In genomic region chr9:98865284-98865683, GRCh38 we compare ENCODE assay signal across 23 cellular contexts. TPM values are rescaled to one million over a fixed set of nuclear protein-coding genes. Genes with fewer than 3 reads are reported as not detected.
DNase-seq lines count a peak whose midpoint lies in the region; ATAC-seq and TF ChIP-seq lines count a peak whose summit lies in the region.
"Had no signal": no experiment of that assay in that cellular context is flagged by ENCODE, and none has a peak within 500 bp of the region (broad histone marks: within the 10 kb centered on the region; RNA-seq: fewer than 3 reads in every experiment).

No MANE protein-coding gene starts in this region.

- no peak for TF ChIP-seq CTCF in nephron progenitor cell (IDR thresholded peaks at IDR 0.05)

- no peak overlapping the region for H3K4me3 Mint-ChIP-seq in activated T-helper 1 cell treated with anti-CD3 and anti-CD28 coated beads, Interleukin-12 subunit alpha, Interleukin-12 subunit beta, Interleukin-2, Interleukin-4 antibody, amounts not matched to agents 30 ng/mL and 10 ng/mL and 1 ng/mL, durations not matched to agents 14 hours and 24 hours and 36 hours
- no peak overlapping the region for H3K4me3 Mint-ChIP-seq in nephron progenitor cell
- H3K4me3 Mint-ChIP-seq: CD4-positive, alpha-beta memory T cell had no signal

- peak overlapping the region in 3 of 11 experiments; percentile 1 to 89 (median 87); a peak in 3 of 22 replicates for H3K9ac ChIP-seq in BLaER1 treated with 17β-estradiol and CSF1 and Interleukin-3, amounts not matched to agents 10 nM and 100 nM
- H3K9ac ChIP-seq in subcutaneous abdominal adipose tissue (ENCODE audit: low read length in 5 of 5): peak overlapping the region in 2 of 5 donors; percentile 21 to 27
- H3K9ac ChIP-seq: KMS-11 had no signal

- no peak for ATAC-seq in HG02759 (IDR thresholded peaks at IDR 0.05; ENCODE audit: unreplicated experiment)
- ATAC-seq: GM12878, Panc1 had no signal

- H3K27ac Mint-ChIP-seq in activated T-helper 1 cell treated with anti-CD3 and anti-CD28 coated beads, Interleukin-12 subunit alpha, Interleukin-12 subunit beta, Interleukin-2, Interleukin-4 antibody, amounts not matched to agents 30 ng/mL and 10 ng/mL and 1 ng/mL, durations not matched to agents 14 hours and 24 hours and 36 hours: peak overlapping the region; percentile 40
- H3K27ac Mint-ChIP-seq in nephron progenitor cell: no peak overlapping the region
- H3K27ac Mint-ChIP-seq: CD4-positive, alpha-beta memory T cell had no signal

- H3K4me1 Mint-ChIP-seq in activated T-helper 1 cell treated with anti-CD3 and anti-CD28 coated beads, Interleukin-12 subunit alpha, Interleukin-12 subunit beta, Interleukin-2, Interleukin-4 antibody, amounts not matched to agents 30 ng/mL and 10 ng/mL and 1 ng/mL, durations not matched to agents 14 hours and 24 hours and 36 hours (ENCODE audit: low read depth): peaks cover 9% of the 10 kb centered on the region
- peaks cover 14% of the 10 kb centered on the region for H3K4me1 Mint-ChIP-seq in nephron progenitor cell
- H3K4me1 Mint-ChIP-seq: CD4-positive, alpha-beta memory T cell had no signal

- no peak for DNase-seq in activated T-helper 1 cell treated with anti-CD3 and anti-CD28 coated beads, Interleukin-12 subunit alpha, Interleukin-12 subunit beta, Interleukin-2, Interleukin-4 antibody, amounts not matched to agents 30 ng/mL and 10 ng/mL and 1 ng/mL, durations not matched to agents 14 hours and 24 hours and 36 hours (ENCODE audit: low spot score)
- DNase-seq in mesenteric fat pad (ENCODE audit: low spot score): peak; percentile 3
- DNase-seq in NCI-H748 treated with DMSO at 0.1 percent for 48 hours (lab: John Stamatoyannopoulos, UW): no peak
- DNase-seq in nephron progenitor cell: no peak
- DNase-seq: Caco-2; CD4-positive, alpha-beta memory T cell; DMS 273 treated with DMSO at 0.1 percent for 48 hours; DMS79 treated with DMSO at 0.1 percent for 48 hours; GOT3; HCEC 1CT; NCI-H1092 treated with DMSO at 0.1 percent for 48 hours; NCI-H1436 treated with DMSO at 0.1 percent for 48 hours; NCI-H1930; NCI-H2227 treated with DMSO at 0.1 percent for 48 hours; NCI-H510A; NCI-H82 had no signal

- intact Hi-C loops in activated T-helper 1 cell treated with anti-CD3 and anti-CD28 coated beads, Interleukin-12 subunit alpha, Interleukin-12 subunit beta, Interleukin-2, Interleukin-4 antibody, amounts not matched to agents 30 ng/mL and 10 ng/mL and 1 ng/mL, durations not matched to agents 14 hours and 24 hours and 36 hours (cut with micrococcal nuclease): no loop called here

- no peaks in the 10 kb centered on the region for H3K27me3 ChIP-seq in BLaER1 treated with 17β-estradiol and CSF1 and Interleukin-3, amounts not matched to agents 10 nM and 100 nM
- no peaks in the 10 kb centered on the region for H3K27me3 ChIP-seq in subcutaneous abdominal adipose tissue (ENCODE audit: control insufficient read depth in 5 of 5, insufficient read depth in 4 of 5, low read length in 5 of 5)
- H3K27me3 ChIP-seq: SJSA1 had no signal

- H3K4me3 ChIP-seq in BLaER1 treated with 17β-estradiol and CSF1 and Interleukin-3, amounts not matched to agents 10 nM and 100 nM: no peak overlapping the region
- no peak overlapping the region for H3K4me3 ChIP-seq in subcutaneous abdominal adipose tissue (ENCODE audit: low read depth in 1 of 5, low read length in 5 of 5)
- H3K4me3 ChIP-seq: GM12878, SJSA1 had no signal

- H3K27ac ChIP-seq in BLaER1 treated with 17β-estradiol and CSF1 and Interleukin-3, amounts not matched to agents 10 nM and 100 nM: peak overlapping the region in 8 of 11 experiments; percentile 91 to 99 (median 96); a peak in 17 of 22 replicates
- H3K27ac ChIP-seq in subcutaneous abdominal adipose tissue (ENCODE audit: low read depth, low read length): peak overlapping the region; percentile 89
- H3K27ac ChIP-seq: KMS-11, SJSA1 had no signal

- no peaks in the 10 kb centered on the region for H4K20me1 ChIP-seq in BLaER1 treated with 17β-estradiol and CSF1 and Interleukin-3, amounts not matched to agents 10 nM and 100 nM

- H3K36me3 Mint-ChIP-seq in activated T-helper 1 cell treated with anti-CD3 and anti-CD28 coated beads, Interleukin-12 subunit alpha, Interleukin-12 subunit beta, Interleukin-2, Interleukin-4 antibody, amounts not matched to agents 30 ng/mL and 10 ng/mL and 1 ng/mL, durations not matched to agents 14 hours and 24 hours and 36 hours (ENCODE audit: low read depth): no peaks in the 10 kb centered on the region
- H3K36me3 Mint-ChIP-seq in nephron progenitor cell (ENCODE audit: low read depth): no peaks in the 10 kb centered on the region
- H3K36me3 Mint-ChIP-seq: CD4-positive, alpha-beta memory T cell had no signal

- no peaks in the 10 kb centered on the region for H3K9me3 Mint-ChIP-seq in activated T-helper 1 cell treated with anti-CD3 and anti-CD28 coated beads, Interleukin-12 subunit alpha, Interleukin-12 subunit beta, Interleukin-2, Interleukin-4 antibody, amounts not matched to agents 30 ng/mL and 10 ng/mL and 1 ng/mL, durations not matched to agents 14 hours and 24 hours and 36 hours
- H3K9me3 Mint-ChIP-seq in nephron progenitor cell: peaks cover 4% of the 10 kb centered on the region

- H3K27me3 Mint-ChIP-seq in activated T-helper 1 cell treated with anti-CD3 and anti-CD28 coated beads, Interleukin-12 subunit alpha, Interleukin-12 subunit beta, Interleukin-2, Interleukin-4 antibody, amounts not matched to agents 30 ng/mL and 10 ng/mL and 1 ng/mL, durations not matched to agents 14 hours and 24 hours and 36 hours (ENCODE audit: insufficient read depth): peaks cover 13% of the 10 kb centered on the region
- peaks cover 21% of the 10 kb centered on the region for H3K27me3 Mint-ChIP-seq in nephron progenitor cell (ENCODE audit: low read depth, poor library complexity)

- H3K36me3 ChIP-seq in BLaER1 treated with 17β-estradiol and CSF1 and Interleukin-3, amounts not matched to agents 10 nM and 100 nM: no peaks in the 10 kb centered on the region
- no peaks in the 10 kb centered on the region for H3K36me3 ChIP-seq in subcutaneous abdominal adipose tissue (ENCODE audit: control insufficient read depth in 5 of 5, insufficient read depth in 5 of 5, low read length in 5 of 5)
- H3K36me3 ChIP-seq: SJSA1 had no signal

- peak overlapping the region; percentile 45 to 97 (median 92); a peak in 20 of 22 replicates for H3K4me2 ChIP-seq in BLaER1 treated with 17β-estradiol and CSF1 and Interleukin-3, amounts not matched to agents 10 nM and 100 nM
- H3K4me2 ChIP-seq: KMS-11 had no signal

- peaks cover 72 to 99% (median 93%) of the 10 kb centered on the region in 10 experiments for H3K4me1 ChIP-seq in BLaER1 treated with 17β-estradiol and CSF1 and Interleukin-3, amounts not matched to agents 10 nM and 100 nM
- peaks cover 42 to 89% (median 78%) of the 10 kb centered on the region in 5 donors for H3K4me1 ChIP-seq in subcutaneous abdominal adipose tissue (ENCODE audit: control insufficient read depth in 5 of 5, insufficient read depth in 5 of 5, low read length in 5 of 5)
- H3K4me1 ChIP-seq: Caco-2 had no signal

- H3K9me3 ChIP-seq in BLaER1 treated with 17β-estradiol and CSF1 and Interleukin-3, amounts not matched to agents 10 nM and 100 nM (replicated peaks in 1 of 11): peaks cover 0 to 23% (median 22%) of the 10 kb centered on the region in 11 experiments; a peak in 15 of 22 replicates
- H3K9me3 ChIP-seq in subcutaneous abdominal adipose tissue (ENCODE audit: control insufficient read depth in 5 of 5, low read length in 5 of 5): no peaks in the 10 kb centered on the region
- H3K9me3 ChIP-seq: Caco-2 had no signal

RNA-seq across cellular contexts. Expression of gene GALNT12, which starts 57.8 kb away (rescaled TPM):
- 2.3 and 2.5 TPM in 2 replicates for total RNA-seq in activated T-helper 1 cell treated with anti-CD3 and anti-CD28 coated beads, Interleukin-12 subunit alpha, Interleukin-12 subunit beta, Interleukin-2, Interleukin-4 antibody, amounts not matched to agents 30 ng/mL and 10 ng/mL and 1 ng/mL, durations not matched to agents 14 hours and 24 hours and 36 hours
- 1.4 TPM for total RNA-seq in mesenteric fat pad
